ENCODE assay signal across 1 cellular context in the genomic region with DNA sequence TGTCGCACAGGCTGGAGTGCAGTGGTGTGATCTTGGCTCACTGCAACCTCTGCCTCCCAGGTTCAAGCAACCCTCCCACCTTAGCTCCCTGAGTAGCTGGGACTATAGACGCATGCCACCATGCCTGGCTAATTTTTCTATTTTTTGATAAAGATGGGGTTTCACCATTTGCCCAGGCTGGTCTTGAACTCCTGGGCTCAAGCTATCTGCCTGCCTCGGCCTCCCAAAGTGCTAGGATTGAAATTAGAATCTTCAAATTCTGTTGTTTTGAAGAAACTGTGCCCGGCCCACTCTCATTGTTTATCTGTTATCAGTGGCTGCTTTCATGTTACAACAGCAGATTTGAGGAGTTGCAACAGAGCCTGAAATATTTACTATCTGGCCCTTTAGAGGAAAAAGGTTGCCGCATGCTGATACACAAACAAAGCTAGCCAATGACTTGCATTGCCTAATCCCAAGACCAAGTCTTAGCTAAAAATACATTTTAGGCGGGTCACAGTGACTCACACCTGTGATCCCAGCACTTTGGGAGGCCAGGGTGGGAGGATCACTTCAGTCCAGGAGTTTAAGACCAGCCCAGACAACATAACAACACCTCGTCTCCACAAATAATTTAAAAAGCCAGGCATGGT.
TF ChIP-seq lines count a peak whose summit lies in the region.

No MANE protein-coding gene starts in this region.

TF ChIP-seq in HepG2, 621 proteins besides CTCF, POLR2A, EP300 and RAD21 (continued from another document and continues in another):
- TF ChIP-seq ZNF646 (CRISPR knock-in tag; IDR thresholded peaks at IDR 0.05) (no peak), GPBP1L1 (CRISPR knock-in tag; IDR thresholded peaks at IDR 0.05) (no peak), ZNF674 (CRISPR knock-in tag; IDR thresholded peaks at IDR 0.05; ENCODE audit: low read depth) (no peak), ZNF101 (CRISPR knock-in tag; IDR thresholded peaks at IDR 0.05; ENCODE audit: borderline replicate concordance, low read depth) (no peak), NRL (CRISPR knock-in tag; IDR thresholded peaks at IDR 0.05; ENCODE audit: borderline replicate concordance) (no peak), GTF3A (CRISPR knock-in tag; conservative IDR thresholded peaks at IDR 0.05) (no peak), DNMT3B (CRISPR knock-in tag; conservative IDR thresholded peaks at IDR 0.05) (peak; percentile 83), HNF1A (IDR thresholded peaks at IDR 0.05; ENCODE audit: low read depth) (peak; percentile 54), HNF1A (CRISPR knock-in tag; IDR thresholded peaks at IDR 0.05; ENCODE audit: borderline replicate concordance) (peak; percentile 33; the same call in 1 of the 2 replicates), ERF (CRISPR knock-in tag; IDR thresholded peaks at IDR 0.05) (0 out of 2 replicates have a peak, but pooled peaks have one; percentile 52), GATAD1 (CRISPR knock-in tag; IDR thresholded peaks at IDR 0.05) (peak; percentile 68), SRSF1 (optimal IDR thresholded peaks at IDR 0.05; ENCODE audit: low read depth, low read length) (no peak), ZFP41 (CRISPR knock-in tag; IDR thresholded peaks at IDR 0.05; ENCODE audit: borderline replicate concordance) (no peak), SOX5 (CRISPR knock-in tag; IDR thresholded peaks at IDR 0.05; ENCODE audit: borderline replicate concordance) (peak; percentile 95), ZNF652 (CRISPR knock-in tag; IDR thresholded peaks at IDR 0.05; ENCODE audit: borderline replicate concordance, low read depth) (no peak), ZBTB7B (CRISPR knock-in tag; IDR thresholded peaks at IDR 0.05) (0 out of 2 replicates have a peak, but pooled peaks have one; percentile 35), MBNL3 (CRISPR knock-in tag; conservative IDR thresholded peaks at IDR 0.05) (no peak), TAF15 (IDR thresholded peaks at IDR 0.05; ENCODE audit: low read depth, low read length, poor library complexity, severe bottlenecking) (no peak), ZNF296 (CRISPR knock-in tag; conservative IDR thresholded peaks at IDR 0.05) (no peak), ZNF235 (CRISPR knock-in tag; IDR thresholded peaks at IDR 0.05; ENCODE audit: borderline replicate concordance) (no peak), NCOR1 (IDR thresholded peaks at IDR 0.05; ENCODE audit: borderline replicate concordance, low read length) (peak; percentile 81; the same call in 1 of the 2 replicates), ZBTB8A (CRISPR knock-in tag; IDR thresholded peaks at IDR 0.05; ENCODE audit: borderline replicate concordance, low read depth) (no peak), SKI (IDR thresholded peaks at IDR 0.05; ENCODE audit: partially characterized antibody) (no peak), ZNF234 (CRISPR knock-in tag; conservative IDR thresholded peaks at IDR 0.05) (no peak), NFE2L2 (IDR thresholded peaks at IDR 0.05; ENCODE audit: low read length) (no peak; the same call in 1 of the 2 replicates), RCOR2 (CRISPR knock-in tag; IDR thresholded peaks at IDR 0.05) (peak; percentile 86), NCOA2 (CRISPR knock-in tag; IDR thresholded peaks at IDR 0.05) (peak; percentile 94), THYN1 (CRISPR knock-in tag; IDR thresholded peaks at IDR 0.05; ENCODE audit: borderline replicate concordance, low read depth) (no peak), NFRKB (IDR thresholded peaks at IDR 0.05) (no peak), NR0B2 (CRISPR knock-in tag; IDR thresholded peaks at IDR 0.05) (no peak)
- TF ChIP-seq, protein P1, sequence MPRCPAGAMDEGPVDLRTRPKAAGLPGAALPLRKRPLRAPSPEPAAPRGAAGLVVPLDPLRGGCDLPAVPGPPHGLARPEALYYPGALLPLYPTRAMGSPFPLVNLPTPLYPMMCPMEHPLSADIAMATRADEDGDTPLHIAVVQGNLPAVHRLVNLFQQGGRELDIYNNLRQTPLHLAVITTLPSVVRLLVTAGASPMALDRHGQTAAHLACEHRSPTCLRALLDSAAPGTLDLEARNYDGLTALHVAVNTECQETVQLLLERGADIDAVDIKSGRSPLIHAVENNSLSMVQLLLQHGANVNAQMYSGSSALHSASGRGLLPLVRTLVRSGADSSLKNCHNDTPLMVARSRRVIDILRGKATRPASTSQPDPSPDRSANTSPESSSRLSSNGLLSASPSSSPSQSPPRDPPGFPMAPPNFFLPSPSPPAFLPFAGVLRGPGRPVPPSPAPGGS (CRISPR knock-in tag; IDR thresholded peaks at IDR 0.05) = no peak
- TF ChIP-seq, protein P2, sequence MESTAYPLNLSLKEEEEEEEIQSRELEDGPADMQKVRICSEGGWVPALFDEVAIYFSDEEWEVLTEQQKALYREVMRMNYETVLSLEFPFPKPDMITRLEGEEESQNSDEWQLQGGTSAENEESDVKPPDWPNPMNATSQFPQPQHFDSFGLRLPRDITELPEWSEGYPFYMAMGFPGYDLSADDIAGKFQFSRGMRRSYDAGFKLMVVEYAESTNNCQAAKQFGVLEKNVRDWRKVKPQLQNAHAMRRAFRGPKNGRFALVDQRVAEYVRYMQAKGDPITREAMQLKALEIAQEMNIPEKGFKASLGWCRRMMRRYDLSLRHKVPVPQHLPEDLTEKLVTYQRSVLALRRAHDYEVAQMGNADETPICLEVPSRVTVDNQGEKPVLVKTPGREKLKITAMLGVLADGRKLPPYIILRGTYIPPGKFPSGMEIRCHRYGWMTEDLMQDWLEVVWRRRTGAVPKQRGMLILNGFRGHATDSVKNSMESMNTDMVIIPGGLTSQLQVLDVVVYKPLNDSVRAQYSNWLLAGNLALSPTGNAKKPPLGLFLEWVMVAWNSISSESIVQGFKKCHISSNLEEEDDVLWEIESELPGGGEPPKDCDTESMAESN (CRISPR knock-in tag; conservative IDR thresholded peaks at IDR 0.05) = peak; percentile 67
- TF ChIP-seq, protein P3, sequence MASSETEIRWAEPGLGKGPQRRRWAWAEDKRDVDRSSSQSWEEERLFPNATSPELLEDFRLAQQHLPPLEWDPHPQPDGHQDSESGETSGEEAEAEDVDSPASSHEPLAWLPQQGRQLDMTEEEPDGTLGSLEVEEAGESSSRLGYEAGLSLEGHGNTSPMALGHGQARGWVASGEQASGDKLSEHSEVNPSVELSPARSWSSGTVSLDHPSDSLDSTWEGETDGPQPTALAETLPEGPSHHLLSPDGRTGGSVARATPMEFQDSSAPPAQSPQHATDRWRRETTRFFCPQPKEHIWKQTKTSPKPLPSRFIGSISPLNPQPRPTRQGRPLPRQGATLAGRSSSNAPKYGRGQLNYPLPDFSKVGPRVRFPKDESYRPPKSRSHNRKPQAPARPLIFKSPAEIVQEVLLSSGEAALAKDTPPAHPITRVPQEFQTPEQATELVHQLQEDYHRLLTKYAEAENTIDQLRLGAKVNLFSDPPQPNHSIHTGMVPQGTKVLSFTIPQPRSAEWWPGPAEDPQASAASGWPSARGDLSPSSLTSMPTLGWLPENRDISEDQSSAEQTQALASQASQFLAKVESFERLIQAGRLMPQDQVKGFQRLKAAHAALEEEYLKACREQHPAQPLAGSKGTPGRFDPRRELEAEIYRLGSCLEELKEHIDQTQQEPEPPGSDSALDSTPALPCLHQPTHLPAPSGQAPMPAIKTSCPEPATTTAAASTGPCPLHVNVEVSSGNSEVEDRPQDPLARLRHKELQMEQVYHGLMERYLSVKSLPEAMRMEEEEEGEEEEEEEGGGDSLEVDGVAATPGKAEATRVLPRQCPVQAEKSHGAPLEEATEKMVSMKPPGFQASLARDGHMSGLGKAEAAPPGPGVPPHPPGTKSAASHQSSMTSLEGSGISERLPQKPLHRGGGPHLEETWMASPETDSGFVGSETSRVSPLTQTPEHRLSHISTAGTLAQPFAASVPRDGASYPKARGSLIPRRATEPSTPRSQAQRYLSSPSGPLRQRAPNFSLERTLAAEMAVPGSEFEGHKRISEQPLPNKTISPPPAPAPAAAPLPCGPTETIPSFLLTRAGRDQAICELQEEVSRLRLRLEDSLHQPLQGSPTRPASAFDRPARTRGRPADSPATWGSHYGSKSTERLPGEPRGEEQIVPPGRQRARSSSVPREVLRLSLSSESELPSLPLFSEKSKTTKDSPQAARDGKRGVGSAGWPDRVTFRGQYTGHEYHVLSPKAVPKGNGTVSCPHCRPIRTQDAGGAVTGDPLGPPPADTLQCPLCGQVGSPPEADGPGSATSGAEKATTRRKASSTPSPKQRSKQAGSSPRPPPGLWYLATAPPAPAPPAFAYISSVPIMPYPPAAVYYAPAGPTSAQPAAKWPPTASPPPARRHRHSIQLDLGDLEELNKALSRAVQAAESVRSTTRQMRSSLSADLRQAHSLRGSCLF (CRISPR knock-in tag; IDR thresholded peaks at IDR 0.05; ENCODE audit: borderline replicate concordance) = no peak
- TF ChIP-seq, protein P4, sequence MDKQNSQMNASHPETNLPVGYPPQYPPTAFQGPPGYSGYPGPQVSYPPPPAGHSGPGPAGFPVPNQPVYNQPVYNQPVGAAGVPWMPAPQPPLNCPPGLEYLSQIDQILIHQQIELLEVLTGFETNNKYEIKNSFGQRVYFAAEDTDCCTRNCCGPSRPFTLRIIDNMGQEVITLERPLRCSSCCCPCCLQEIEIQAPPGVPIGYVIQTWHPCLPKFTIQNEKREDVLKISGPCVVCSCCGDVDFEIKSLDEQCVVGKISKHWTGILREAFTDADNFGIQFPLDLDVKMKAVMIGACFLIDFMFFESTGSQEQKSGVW (CRISPR knock-in tag; IDR thresholded peaks at IDR 0.05; ENCODE audit: borderline replicate concordance) = no peak
